In the genomic region with DNA sequence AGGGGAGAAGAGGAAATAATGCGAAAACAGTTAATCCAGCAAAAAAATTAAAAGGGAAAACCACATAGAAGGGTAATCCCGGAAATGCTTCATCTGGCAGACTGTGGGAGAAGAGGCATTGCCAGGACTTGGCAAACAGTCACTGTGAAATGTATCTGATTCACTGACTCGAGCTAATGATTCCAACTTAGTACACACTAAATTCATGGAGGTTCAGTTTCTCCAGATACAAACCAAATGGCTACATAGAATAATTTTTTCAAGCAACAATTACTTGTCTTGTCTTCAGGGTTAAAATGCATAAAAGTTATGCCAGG, we compare ENCODE assay signal across 9 cellular contexts. TPM values are rescaled to one million over a fixed set of nuclear protein-coding genes. Genes with fewer than 3 reads are reported as not detected.
DNase-seq lines count a peak whose midpoint lies in the region; ATAC-seq, FAIRE-seq and TF ChIP-seq lines count a peak whose summit lies in the region.
"Had no signal": no experiment of that assay in that cellular context is flagged by ENCODE, and none has a peak within 500 bp of the region (broad histone marks: within the 10 kb centered on the region; RNA-seq: fewer than 3 reads in every experiment).

No MANE protein-coding gene starts in this region.

- peak overlapping the region; percentile 62 for H3K4me2 ChIP-seq in BLaER1

- H3K9ac ChIP-seq in BLaER1 = no peak overlapping the region

- H4K20me1 ChIP-seq in BLaER1 = peaks cover 98% of the 10 kb centered on the region

- H3K36me3 ChIP-seq in BLaER1 (peaks cover 91% of the 10 kb centered on the region), neutrophil (peaks cover 39% of the 10 kb centered on the region), SJCRH30 (peaks cover 29% of the 10 kb centered on the region)

- no peak for ATAC-seq in GM19463 (IDR thresholded peaks at IDR 0.05; ENCODE audit: unreplicated experiment)

- peak; percentile 58 for DNase-seq in RCC 7860 (ENCODE audit: low spot score)
- DNase-seq in epithelial cell of esophagus (ENCODE audit: low read depth) = peak; percentile 48
- no peak for DNase-seq in SJCRH30
- DNase-seq in NCI-H1092 treated with DMSO at 0.1 percent for 48 hours (lab: John Stamatoyannopoulos, UW) = no peak
- DNase-seq in DMS 273 (lab: John Stamatoyannopoulos, UW; ENCODE audit: unreplicated experiment) = no peak
- DNase-seq: KBM-7 had no signal

- H3K4me3 ChIP-seq in BLaER1 (no peak overlapping the region), epithelial cell of esophagus (ENCODE audit: low read length) (no peak overlapping the region), neutrophil (ENCODE audit: low read depth in 1 of 2, low read length in 1 of 2) (no peak overlapping the region), SJCRH30 (no peak overlapping the region)

- FAIRE-seq in RCC 7860 (lab: Jason Lieb, UNC) = peak; percentile 89

- H3K27ac ChIP-seq in BLaER1 (peak overlapping the region; percentile 76), neutrophil (peak overlapping the region; percentile 71), SJCRH30 (no peak overlapping the region)

- no peaks in the 10 kb centered on the region for H3K27me3 ChIP-seq in BLaER1
- no peaks in the 10 kb centered on the region for H3K27me3 ChIP-seq in neutrophil
- H3K27me3 ChIP-seq in SJCRH30 = no peaks in the 10 kb centered on the region

- peaks cover 38% of the 10 kb centered on the region for H3K4me1 ChIP-seq in BLaER1
- peaks cover 10% of the 10 kb centered on the region in 2 experiments for H3K4me1 ChIP-seq in neutrophil (ENCODE audit: control insufficient read depth in 1 of 2, insufficient read depth in 1 of 2, low read depth in 1 of 2, low read length in 1 of 2)
- no peaks in the 10 kb centered on the region for H3K4me1 ChIP-seq in SJCRH30

- H3K9me3 ChIP-seq in BLaER1 = 0 out of 2 replicates have a peak, but pooled peaks cover 10% of the 10 kb centered on the region
- no peaks in the 10 kb centered on the region for H3K9me3 ChIP-seq in neutrophil
- H3K9me3 ChIP-seq in SJCRH30 (replicated peaks) = no peaks in the 10 kb centered on the region

- TF ChIP-seq CTCF in epithelial cell of esophagus (IDR thresholded peaks at IDR 0.05; ENCODE audit: insufficient read depth, low read depth, low read length, missing control alignments) = no peak
- TF ChIP-seq CTCF in neutrophil (IDR thresholded peaks at IDR 0.05) = no peak

RNA-seq across cellular contexts. Expression of gene GDI2, which starts 36.4 kb away (rescaled TPM):
- total RNA-seq in SJCRH30 (2014; rRNA removed; shearing (Covaris generic)) = 283 and 291 TPM in 2 replicates

Comparison
In these comparisons a context has a peak if more than half of its experiments do, and no peak if none do; other contexts are left out.
1. DNase-seq: peak in RCC 7860 (single experiment) and epithelial cell of esophagus (single experiment); none in SJCRH30 (0 of 2), NCI-H1092 treated with DMSO at 0.1 percent for 48 hours (single experiment) and DMS 273 (single experiment).